ENCODE assay signal across 21 cellular contexts in genomic region chr2:62152000-62152399, GRCh38. TPM values are rescaled to one million over a fixed set of nuclear protein-coding genes. Genes with fewer than 3 reads are reported as not detected.
DNase-seq lines count a peak whose midpoint lies in the region; ATAC-seq, FAIRE-seq and TF ChIP-seq lines count a peak whose summit lies in the region.
"Had no signal": no experiment of that assay in that cellular context is flagged by ENCODE, and none has a peak within 500 bp of the region (broad histone marks: within the 10 kb centered on the region; RNA-seq: fewer than 3 reads in every experiment).

No MANE protein-coding gene starts in this region.

- TF ChIP-seq POLR2A in HCT116 (IDR thresholded peaks at IDR 0.05; ENCODE audit: borderline replicate concordance, extremely low read depth, insufficient read depth, insufficient read length): no peak

- H3K27ac ChIP-seq in HCT116 (ENCODE audit: low read depth, low read length) (no peak overlapping the region), astrocyte (ENCODE audit: low read depth, low read length) (no peak overlapping the region)
- H3K27ac ChIP-seq: ascending aorta; BLaER1 treated with 17β-estradiol and CSF1 and Interleukin-3, amounts not matched to agents 10 nM and 100 nM; Peyer's patch; skin epidermis; tibial nerve had no signal

- no peaks in the 10 kb centered on the region for H3K27me3 Mint-ChIP-seq in astrocyte (ENCODE audit: low read depth, unreplicated experiment)
- H3K27me3 Mint-ChIP-seq in activated T-cell treated with anti-CD3 and anti-CD28 coated beads, Interleukin-2, amount 50 U/mL, for 4 hours (ENCODE audit: low read depth): no peaks in the 10 kb centered on the region
- no peaks in the 10 kb centered on the region for H3K27me3 Mint-ChIP-seq in stimulated activated naive B cell treated with anti-CD40 and anti-IgM and Interleukin-4, amounts not matched to agents 10 μg/mL and 1 μg/mL and 100 μg/mL, for 72 hours
- no peaks in the 10 kb centered on the region for H3K27me3 Mint-ChIP-seq in activated CD4-positive, alpha-beta T cell treated with anti-CD3 and anti-CD28 coated beads for 36 hours
- H3K27me3 Mint-ChIP-seq: activated CD8-positive, alpha-beta memory T cell treated with anti-CD3 and anti-CD28 coated beads, Interleukin-2, amount 10 ng/mL, durations not matched to agents 7 days and 5 days; stimulated activated memory B cell treated with anti-CD40 and anti-IgM and Interleukin-4, amounts not matched to agents 10 μg/mL and 1 μg/mL and 100 μg/mL, for 72 hours had no signal

- no peaks in the 10 kb centered on the region for H4K20me1 ChIP-seq in HCT116 (ENCODE audit: insufficient read depth)
- no peaks in the 10 kb centered on the region for H4K20me1 ChIP-seq in astrocyte (ENCODE audit: insufficient read depth, low read length)
- H4K20me1 ChIP-seq: BLaER1 treated with 17β-estradiol and CSF1 and Interleukin-3, amounts not matched to agents 10 nM and 100 nM had no signal

- H2AFZ ChIP-seq in HCT116 (ENCODE audit: low read depth, low read length, poor library complexity, severe bottlenecking) (no peak overlapping the region), astrocyte (ENCODE audit: low read depth, low read length) (no peak overlapping the region)

- H3K4me3 ChIP-seq in HCT116 (replicated peaks in 1 of 2; ENCODE audit: low read depth in 1 of 2, low read length in 2 of 2) (no peak overlapping the region), astrocyte (ENCODE audit: insufficient read depth, low read depth, low read length) (no peak overlapping the region)
- H3K4me3 ChIP-seq: ascending aorta; BLaER1 treated with 17β-estradiol and CSF1 and Interleukin-3, amounts not matched to agents 10 nM and 100 nM; Peyer's patch; skin epidermis; tibial nerve had no signal

- DNase-seq in EH (ENCODE audit: low read depth) (peak; percentile 67), HCT116 (ENCODE audit: low read depth, low spot score) (peak; percentile 44), astrocyte (ENCODE audit: low read depth) (peak; percentile 70), iris pigment epithelial cell (ENCODE audit: low read depth) (peak; percentile 65), GM19238 (ENCODE audit: insufficient read length, low spot score) (no peak)
- no peak for DNase-seq in activated T-cell treated with anti-CD3 and anti-CD28 coated beads, Interleukin-2, amount 50 U/mL, for 4 hours
- DNase-seq in stimulated activated naive B cell treated with anti-CD40 and anti-IgM and Interleukin-4, amounts not matched to agents 10 μg/mL and 1 μg/mL and 100 μg/mL, for 72 hours: no peak
- DNase-seq in activated CD4-positive, alpha-beta T cell treated with anti-CD3 and anti-CD28 coated beads for 36 hours: no peak
- DNase-seq: activated CD8-positive, alpha-beta memory T cell treated with anti-CD3 and anti-CD28 coated beads, Interleukin-2, amount 10 ng/mL, durations not matched to agents 7 days and 5 days; activated gamma-delta T cell; hippocampal formation; NCI-H2171 treated with DMSO at 0.1 percent for 48 hours; Peyer's patch had no signal

- no peaks in the 10 kb centered on the region for H3K36me3 ChIP-seq in HCT116 (ENCODE audit: control insufficient read depth in 1 of 2, insufficient read depth in 2 of 2, low read length in 2 of 2)
- H3K36me3 ChIP-seq in astrocyte (ENCODE audit: insufficient read depth, low read length): no peaks in the 10 kb centered on the region
- H3K36me3 ChIP-seq: ascending aorta, Peyer's patch had no signal

- H3K79me2 ChIP-seq in HCT116 (ENCODE audit: insufficient read depth, low read length) (no peaks in the 10 kb centered on the region), astrocyte (ENCODE audit: insufficient read depth, low read length) (no peaks in the 10 kb centered on the region)

- RAD21 ChIA-PET in HCT116 (lab: Charles Lee; ENCODE audit: low non-redundant PET in 1 of 2, low total read pairs in 2 of 2, uncharacterized antibody in 2 of 2, unreplicated experiment in 2 of 2): no interaction called here

- no peak overlapping the region for H3K4me3 Mint-ChIP-seq in astrocyte (ENCODE audit: unreplicated experiment)
- no peak overlapping the region for H3K4me3 Mint-ChIP-seq in activated T-cell treated with anti-CD3 and anti-CD28 coated beads, Interleukin-2, amount 50 U/mL, for 4 hours
- no peak overlapping the region for H3K4me3 Mint-ChIP-seq in stimulated activated naive B cell treated with anti-CD40 and anti-IgM and Interleukin-4, amounts not matched to agents 10 μg/mL and 1 μg/mL and 100 μg/mL, for 72 hours
- H3K4me3 Mint-ChIP-seq in activated CD4-positive, alpha-beta T cell treated with anti-CD3 and anti-CD28 coated beads for 36 hours: no peak overlapping the region
- H3K4me3 Mint-ChIP-seq: activated CD8-positive, alpha-beta memory T cell treated with anti-CD3 and anti-CD28 coated beads, Interleukin-2, amount 10 ng/mL, durations not matched to agents 7 days and 5 days; stimulated activated memory B cell treated with anti-CD40 and anti-IgM and Interleukin-4, amounts not matched to agents 10 μg/mL and 1 μg/mL and 100 μg/mL, for 72 hours; T-helper 1 cell treated with Interleukin-12 subunit alpha and Interleukin-12 subunit beta and Interleukin-4 antibody, amounts not matched to agents 30 μg/mL and 1 μg/mL, for 36 hours had no signal

- H3K27ac Mint-ChIP-seq in astrocyte (ENCODE audit: unreplicated experiment): no peak overlapping the region
- H3K27ac Mint-ChIP-seq in stimulated activated naive B cell treated with anti-CD40 and anti-IgM and Interleukin-4, amounts not matched to agents 10 μg/mL and 1 μg/mL and 100 μg/mL, for 72 hours: no peak overlapping the region
- H3K27ac Mint-ChIP-seq in activated CD4-positive, alpha-beta T cell treated with anti-CD3 and anti-CD28 coated beads for 36 hours: no peak overlapping the region
- H3K27ac Mint-ChIP-seq: activated CD8-positive, alpha-beta memory T cell treated with anti-CD3 and anti-CD28 coated beads, Interleukin-2, amount 10 ng/mL, durations not matched to agents 7 days and 5 days; T-helper 1 cell treated with Interleukin-12 subunit alpha and Interleukin-12 subunit beta and Interleukin-4 antibody, amounts not matched to agents 30 μg/mL and 1 μg/mL, for 36 hours had no signal

- no peaks in the 10 kb centered on the region for H3K9me3 Mint-ChIP-seq in astrocyte (ENCODE audit: unreplicated experiment)
- peaks cover 6% of the 10 kb centered on the region for H3K9me3 Mint-ChIP-seq in activated T-cell treated with anti-CD3 and anti-CD28 coated beads, Interleukin-2, amount 50 U/mL, for 4 hours
- peaks cover 0 to 5% of the 10 kb centered on the region in 2 donors for H3K9me3 Mint-ChIP-seq in stimulated activated naive B cell treated with anti-CD40 and anti-IgM and Interleukin-4, amounts not matched to agents 10 μg/mL and 1 μg/mL and 100 μg/mL, for 72 hours
- H3K9me3 Mint-ChIP-seq in activated CD4-positive, alpha-beta T cell treated with anti-CD3 and anti-CD28 coated beads for 36 hours (ENCODE audit: low read depth): peaks cover 7% of the 10 kb centered on the region

- no peaks in the 10 kb centered on the region for H3K36me3 Mint-ChIP-seq in astrocyte (ENCODE audit: low read depth, unreplicated experiment)
- peaks cover 12% of the 10 kb centered on the region for H3K36me3 Mint-ChIP-seq in activated T-cell treated with anti-CD3 and anti-CD28 coated beads, Interleukin-2, amount 50 U/mL, for 4 hours (ENCODE audit: insufficient read depth)
- H3K36me3 Mint-ChIP-seq in stimulated activated naive B cell treated with anti-CD40 and anti-IgM and Interleukin-4, amounts not matched to agents 10 μg/mL and 1 μg/mL and 100 μg/mL, for 72 hours: peaks cover 10 to 11% of the 10 kb centered on the region in 2 donors
- H3K36me3 Mint-ChIP-seq in activated CD4-positive, alpha-beta T cell treated with anti-CD3 and anti-CD28 coated beads for 36 hours (ENCODE audit: low read depth): peaks cover 6% of the 10 kb centered on the region
- H3K36me3 Mint-ChIP-seq: stimulated activated memory B cell treated with anti-CD40 and anti-IgM and Interleukin-4, amounts not matched to agents 10 μg/mL and 1 μg/mL and 100 μg/mL, for 72 hours had no signal

- intact Hi-C loops in HCT116 (cut with micrococcal nuclease): no loop called here
- intact Hi-C loops in activated CD4-positive, alpha-beta T cell treated with anti-CD3 and anti-CD28 coated beads for 36 hours (cut with DNase I, micrococcal nuclease): no loop called here

- no peak for TF ChIP-seq RAD21 in HCT116 (IDR thresholded peaks at IDR 0.05; ENCODE audit: low read depth)

- H3K9me3 ChIP-seq in HCT116 (ENCODE audit: control insufficient read depth in 1 of 2, insufficient read depth in 1 of 2, low read depth in 1 of 2, low read length in 2 of 2) (no peaks in the 10 kb centered on the region), astrocyte (ENCODE audit: insufficient read depth, low read depth, low read length) (no peaks in the 10 kb centered on the region)
- H3K9me3 ChIP-seq: Peyer's patch had no signal

- BruUV-seq in HCT116 (replicated peaks; lab: Mats Ljungman, UMichigan): no TSS peak

- FAIRE-seq in astrocyte (lab: Jason Lieb, UNC): no peak
- FAIRE-seq: GM18507 had no signal

- CTCF ChIA-PET in HCT116 (lab: Charles Lee): no interaction called here
- CTCF ChIA-PET in activated CD4-positive, alpha-beta T cell treated with anti-CD3 and anti-CD28 coated beads for 36 hours (lab: Charles Lee): no interaction called here

- H3K4me1 Mint-ChIP-seq in astrocyte (ENCODE audit: low read depth, unreplicated experiment): peaks cover 27% of the 10 kb centered on the region
- H3K4me1 Mint-ChIP-seq in activated T-cell treated with anti-CD3 and anti-CD28 coated beads, Interleukin-2, amount 50 U/mL, for 4 hours (ENCODE audit: low read depth): peaks cover 2% of the 10 kb centered on the region
- peaks cover 8 to 11% of the 10 kb centered on the region in 2 donors for H3K4me1 Mint-ChIP-seq in stimulated activated naive B cell treated with anti-CD40 and anti-IgM and Interleukin-4, amounts not matched to agents 10 μg/mL and 1 μg/mL and 100 μg/mL, for 72 hours
- no peaks in the 10 kb centered on the region for H3K4me1 Mint-ChIP-seq in activated CD4-positive, alpha-beta T cell treated with anti-CD3 and anti-CD28 coated beads for 36 hours

- H3K4me1 ChIP-seq in HCT116 (ENCODE audit: control insufficient read depth in 1 of 2, insufficient read depth in 2 of 2, low read length in 2 of 2): peaks cover 4 to 28% of the 10 kb centered on the region in 2 experiments; a peak in 2 of 4 replicates
- peaks cover 27% of the 10 kb centered on the region for H3K4me1 ChIP-seq in astrocyte (ENCODE audit: insufficient read depth, low read length)
- H3K4me1 ChIP-seq: Peyer's patch, tibial nerve had no signal

- no peak overlapping the region for H3K9ac ChIP-seq in HCT116 (ENCODE audit: low read length)
- H3K9ac ChIP-seq in astrocyte (ENCODE audit: low read length): no peak overlapping the region
- H3K9ac ChIP-seq: BLaER1 treated with 17β-estradiol and CSF1 and Interleukin-3, amounts not matched to agents 10 nM and 100 nM had no signal

- TF ChIP-seq CTCF in HCT116 (IDR thresholded peaks at IDR 0.05 in 2 of 3, conservative IDR thresholded peaks at IDR 0.05 in 1 of 3; ENCODE audit: borderline replicate concordance in 1 of 3, insufficient read depth in 1 of 3, low read depth in 2 of 3, low read length in 2 of 3) (no peak), astrocyte (IDR thresholded peaks at IDR 0.05; ENCODE audit: insufficient read depth, low read depth, low read length) (no peak)

- ATAC-seq in HCT116: peak; percentile 89
- no peak for ATAC-seq in activated T-cell treated with anti-CD3 and anti-CD28 coated beads, Interleukin-2, amount 50 U/mL, for 4 hours
- ATAC-seq in stimulated activated naive B cell treated with anti-CD40 and anti-IgM and Interleukin-4, amounts not matched to agents 10 μg/mL and 1 μg/mL and 100 μg/mL, for 72 hours (replicated peaks): no peak
- no peak for ATAC-seq in activated CD4-positive, alpha-beta T cell treated with anti-CD3 and anti-CD28 coated beads for 36 hours
- ATAC-seq: activated CD8-positive, alpha-beta memory T cell treated with anti-CD3 and anti-CD28 coated beads, Interleukin-2, amount 10 ng/mL, durations not matched to agents 7 days and 5 days; left lobe of liver; stimulated activated memory B cell treated with anti-CD40 and anti-IgM and Interleukin-4, amounts not matched to agents 10 μg/mL and 1 μg/mL and 100 μg/mL, for 72 hours had no signal

- H3K4me2 ChIP-seq in HCT116 (ENCODE audit: low read length): peak overlapping the region; percentile 46
- H3K4me2 ChIP-seq in astrocyte (ENCODE audit: low read length): peak overlapping the region; percentile 23
- H3K4me2 ChIP-seq: BLaER1 treated with 17β-estradiol and CSF1 and Interleukin-3, amounts not matched to agents 10 nM and 100 nM had no signal

- no peaks in the 10 kb centered on the region for H3K9me2 ChIP-seq in HCT116 (ENCODE audit: insufficient read depth)

- POLR2A ChIA-PET in HCT116 (lab: Charles Lee): no interaction called here
- POLR2A ChIA-PET in activated CD4-positive, alpha-beta T cell treated with anti-CD3 and anti-CD28 coated beads for 36 hours (lab: Charles Lee): no interaction called here

- no peaks in the 10 kb centered on the region for H3K27me3 ChIP-seq in HCT116 (ENCODE audit: insufficient read depth, low read length)
- no peaks in the 10 kb centered on the region for H3K27me3 ChIP-seq in astrocyte (ENCODE audit: insufficient read depth, low read length)
- H3K27me3 ChIP-seq: ascending aorta; BLaER1 treated with 17β-estradiol and CSF1 and Interleukin-3, amounts not matched to agents 10 nM and 100 nM; Peyer's patch; tibial nerve had no signal

RNA-seq across cellular contexts. Expression of gene B3GNT2, which starts 43.9 kb away (rescaled TPM):
- total RNA-seq in HCT116 (2021; ENCODE audit: unreplicated experiment): 21.5 TPM
- 9.7 and 13.5 TPM in 2 replicates for polyA plus RNA-seq in HCT116 (2012)
- 21.9 and 23.8 TPM in 2 replicates for total RNA-seq in astrocyte
- 10 to 100 TPM; 25.4 to 26.4 (median 26.2) TPM for total RNA-seq in activated T-cell treated with anti-CD3 and anti-CD28 coated beads, Interleukin-2, amount 50 U/mL, for 4 hours
- 10 to 100 TPM; 28.6 to 31.7 TPM for total RNA-seq in activated CD4-positive, alpha-beta T cell treated with anti-CD3 and anti-CD28 coated beads for 36 hours

Comparison
In these comparisons a context has a peak if more than half of its experiments do, and no peak if none do; other contexts are left out.
1. DNase-seq: peak in EH (single experiment), HCT116 (single experiment), astrocyte (single experiment) and iris pigment epithelial cell (single experiment); none in activated T-cell treated with anti-CD3 and anti-CD28 coated beads, Interleukin-2, amount 50 U/mL, for 4 hours (single experiment), stimulated activated naive B cell treated with anti-CD40 and anti-IgM and Interleukin-4, amounts not matched to agents 10 μg/mL and 1 μg/mL and 100 μg/mL, for 72 hours (single experiment), GM19238 (single experiment) and activated CD4-positive, alpha-beta T cell treated with anti-CD3 and anti-CD28 coated beads for 36 hours (single experiment).